Comparison of ENCODE assay signal across 10 cellular contexts in genomic region chr11:587978-588380, GRCh38. TPM values are rescaled to one million over a fixed set of nuclear protein-coding genes. Genes with fewer than 3 reads are reported as not detected.
A peak's percentile ranks its signal among the peaks of the same experiment; 100 is the strongest.
DNase-seq lines count a peak whose midpoint lies in the region; ATAC-seq and TF ChIP-seq lines count a peak whose summit lies in the region.
"Had no signal": no experiment of that assay in that cellular context is flagged by ENCODE, and none has a peak within 500 bp of the region (broad histone marks: within the 10 kb centered on the region; RNA-seq: fewer than 3 reads in every experiment).

No MANE protein-coding gene starts in this region.

- H2AK5ac ChIP-seq in H9 (ENCODE audit: insufficient read length, low read length) = no peak overlapping the region

- no peaks in the 10 kb centered on the region for H3K9me3 Mint-ChIP-seq in H9
- H3K9me3 Mint-ChIP-seq: neural crest cell had no signal

- no peak overlapping the region for H3K56ac ChIP-seq in H9 (ENCODE audit: insufficient read length, low read depth, low read length)

- H3K27me3 Mint-ChIP-seq in H9 (ENCODE audit: low read depth) = no peaks in the 10 kb centered on the region

- peaks cover 3% of the 10 kb centered on the region for H4K20me1 ChIP-seq in H9 (ENCODE audit: control insufficient read depth, insufficient read depth, insufficient read length)

- peak overlapping the region in 1 of 3 experiments; percentile 55; a peak in 2 of 7 replicates for H3K27ac Mint-ChIP-seq in H9

- no peak overlapping the region for H2BK5ac ChIP-seq in H9 (ENCODE audit: insufficient read length, low read length)

- peaks cover 45 to 82% (median 77%) of the 10 kb centered on the region in 3 experiments for H3K36me3 Mint-ChIP-seq in H9 (ENCODE audit: insufficient read depth in 1 of 3, low read depth in 3 of 3)

- no peak overlapping the region for H3K9ac ChIP-seq in H9 (ENCODE audit: extremely low read depth, insufficient read length, low read length)
- H3K9ac ChIP-seq: BLaER1 had no signal

- H3K14ac ChIP-seq in H9 (ENCODE audit: insufficient read depth, low read length) = no peak overlapping the region

- H4K5ac ChIP-seq in H9 (ENCODE audit: insufficient read length, low read depth, low read length) = no peak overlapping the region

- no peak overlapping the region for H2BK12ac ChIP-seq in H9 (ENCODE audit: insufficient read length, low read depth, low read length)

- no peak overlapping the region for H3K23ac ChIP-seq in H9 (ENCODE audit: insufficient read length, low read depth, low read length)

- ATAC-seq in left cardiac atrium (peak; percentile 30 to 72), Right ventricle myocardium inferior (no peak), mucosa of descending colon (peak; percentile 68)

- no peak overlapping the region for H3K18ac ChIP-seq in H9 (ENCODE audit: insufficient read length, low read depth, low read length)

- H3K9me3 ChIP-seq in mucosa of descending colon (no peaks in the 10 kb centered on the region), thymus (ENCODE audit: control insufficient read depth) (peaks cover 1% of the 10 kb centered on the region), H9 (ENCODE audit: control insufficient read depth, low read depth, low read length) (no peaks in the 10 kb centered on the region)
- H3K9me3 ChIP-seq: BLaER1 had no signal

- H3K4me3 ChIP-seq in mucosa of descending colon (no peak overlapping the region), thymus (ENCODE audit: low read length) (no peak overlapping the region)
- H3K4me3 ChIP-seq: BLaER1 had no signal

- peaks cover 6% of the 10 kb centered on the region for H3K36me3 ChIP-seq in mucosa of descending colon (ENCODE audit: low read depth)
- H3K36me3 ChIP-seq in thymus (ENCODE audit: control insufficient read depth, insufficient read depth) = peaks cover 68% of the 10 kb centered on the region

- H3K27me3 ChIP-seq in thymus (ENCODE audit: control insufficient read depth, insufficient read depth) (no peaks in the 10 kb centered on the region), H9 (ENCODE audit: insufficient read depth, low read length) (no peaks in the 10 kb centered on the region)
- H3K27me3 ChIP-seq: BLaER1 had no signal

- DNase-seq in left cardiac atrium = no peak
- no peak for DNase-seq in Right ventricle myocardium inferior (ENCODE audit: missing footprints)
- peak; percentile 74 for DNase-seq in activated naive CD4-positive, alpha-beta T cell treated with anti-CD3 and anti-CD28 coated beads, Interleukin-2, amount 50 U/mL, for 16 hours
- peak in 1 of 3 donors; percentile 17 for DNase-seq in mucosa of descending colon
- no peak for DNase-seq in H9
- no peak for DNase-seq in COLO668 (lab: John Stamatoyannopoulos, UW; ENCODE audit: unreplicated experiment)
- DNase-seq in NCI-H128 (lab: John Stamatoyannopoulos, UW; ENCODE audit: unreplicated experiment) = no peak

- no peaks in the 10 kb centered on the region for H3K23me2 ChIP-seq in H9 (ENCODE audit: insufficient read length, low read depth, low read length, poor library complexity, severe bottlenecking)

- H2BK15ac ChIP-seq in H9 (ENCODE audit: low read depth, low read length) = no peak overlapping the region

- intact Hi-C loops in left cardiac atrium (cut with DNase I) = no loop called here
- intact Hi-C loops in Right ventricle myocardium inferior (cut with DNase I) = no loop called here
- intact Hi-C loops in mucosa of descending colon (cut with DNase I, micrococcal nuclease) = no loop called here

- H2BK20ac ChIP-seq in H9 (ENCODE audit: low read depth, low read length, poor library complexity, severe bottlenecking) = no peak overlapping the region

- H3T11ph ChIP-seq in H9 (ENCODE audit: low read length) = no peak overlapping the region

- H3K4me1 Mint-ChIP-seq in H9 = no peaks in the 10 kb centered on the region
- H3K4me1 Mint-ChIP-seq: neural crest cell had no signal

- H3K4me2 ChIP-seq in H9 (ENCODE audit: insufficient read depth, insufficient read length, low read length) = no peak overlapping the region
- H3K4me2 ChIP-seq: BLaER1 had no signal

- no peaks in the 10 kb centered on the region; the same call in 1 of the 2 replicates for H3K79me2 ChIP-seq in H9 (ENCODE audit: insufficient read depth, low read length)

- TF ChIP-seq CTCF in mucosa of descending colon (IDR thresholded peaks at IDR 0.05) (no peak), H9 (conservative IDR thresholded peaks at IDR 0.05) (no peak)

- no peak overlapping the region for H4K8ac ChIP-seq in H9 (replicated peaks; ENCODE audit: insufficient read length, low read depth, low read length)

- H3K4me3 Mint-ChIP-seq in H9 = no peak overlapping the region
- H3K4me3 Mint-ChIP-seq: neural crest cell had no signal

- H3K4me1 ChIP-seq in mucosa of descending colon (ENCODE audit: low read depth) (no peaks in the 10 kb centered on the region), thymus (ENCODE audit: control insufficient read depth, insufficient read depth, low read length) (no peaks in the 10 kb centered on the region), H9 (ENCODE audit: insufficient read depth, low read length) (no peaks in the 10 kb centered on the region)
- H3K4me1 ChIP-seq: BLaER1 had no signal

- H3K27ac ChIP-seq in thymus (ENCODE audit: low read depth) (peak overlapping the region; percentile 44), H9 (ENCODE audit: insufficient read length, low read depth, low read length) (no peak overlapping the region)
- H3K27ac ChIP-seq: BLaER1 had no signal

- no peak overlapping the region for H2BK120ac ChIP-seq in H9 (ENCODE audit: low read depth, low read length, poor library complexity, severe bottlenecking)

- H4K91ac ChIP-seq in H9 (ENCODE audit: insufficient read length, low read depth, low read length) = no peak overlapping the region

- no peak overlapping the region for H2AFZ ChIP-seq in H9 (ENCODE audit: low read length)

- WGBS in thymus = 89% methylated on average over 6 of the region's 6 CpGs
- WGBS in H9 (ENCODE audit: extremely low coverage, insufficient read length, low lambda C conversion rate) = no CpG with 5 or more reads among the region's 6 CpGs

- H3K4ac ChIP-seq in H9 (ENCODE audit: low read depth, low read length) = no peak overlapping the region

- H3K79me1 ChIP-seq in H9 (ENCODE audit: insufficient read depth, low read depth, low read length, poor library complexity, severe bottlenecking) = peaks cover 7% of the 10 kb centered on the region

RNA-seq across cellular contexts. Expression of gene PHRF1, which starts 11.7 kb away (rescaled TPM):
- 10 to 100 TPM; 17.3 to 21.5 TPM for total RNA-seq in left cardiac atrium
- 16.6 TPM for total RNA-seq in Right ventricle myocardium inferior
- total RNA-seq in mucosa of descending colon = 10 to 100 TPM; 35.0 to 40.2 (median 35.0) TPM
- polyA plus RNA-seq in thymus = 23.7 TPM
- 48.9 and 50.6 TPM in 2 replicates for total RNA-seq in H9 (2021)

RNA-seq across cellular contexts. Expression of gene RASSF7, which starts 27.2 kb away (rescaled TPM):
- total RNA-seq in left cardiac atrium (1 to 10 TPM; 3.2 to 4.4 TPM), Right ventricle myocardium inferior (3.9 TPM), mucosa of descending colon (100 to 1,000 TPM in 1 of 3 donors, 10 to 100 TPM in 2; 45.7 to 108 (median 83.7) TPM), H9 (2021) (26.3 and 30.0 TPM in 2 replicates)
- polyA plus RNA-seq in thymus = 51.2 TPM

RNA-seq across cellular contexts. Expression of gene LMNTD2, which starts 27.4 kb away (rescaled TPM):
- total RNA-seq in left cardiac atrium = 1 to 10 TPM in 1 of 2 donors, under 1 TPM in 1; 0.58 to 1.1 TPM
- 0.14 TPM for total RNA-seq in Right ventricle myocardium inferior
- total RNA-seq in mucosa of descending colon = 10 to 100 TPM in 2 of 3 donors, 1 to 10 TPM in 1; 5.4 to 19.1 (median 10.7) TPM
- 5.8 TPM for polyA plus RNA-seq in thymus
- 4.2 and 4.7 TPM in 2 replicates for total RNA-seq in H9 (2021)

RNA-seq across cellular contexts. Expression of gene IRF7, which starts 27.8 kb away (rescaled TPM):
- total RNA-seq in left cardiac atrium (10 to 100 TPM; 12.1 to 24.3 TPM), Right ventricle myocardium inferior (13.2 TPM), mucosa of descending colon (10 to 100 TPM; 26.9 to 36.1 (median 27.8) TPM), H9 (2021) (9.7 and 9.8 TPM in 2 replicates)
- 102 TPM for polyA plus RNA-seq in thymus

RNA-seq across cellular contexts. Expression of gene CDHR5, which starts 36.8 kb away (rescaled TPM):
- not detected for total RNA-seq in left cardiac atrium
- total RNA-seq in Right ventricle myocardium inferior = not detected
- 100 to 1,000 TPM; 195 to 549 (median 316) TPM for total RNA-seq in mucosa of descending colon
- 0.05 TPM for polyA plus RNA-seq in thymus
- total RNA-seq in H9 (2021) = 0.46 TPM in 1 of 2 replicates, not detected in the other
- total RNA-seq: neural crest cell had no signal
